Comparison of ENCODE assay signal across 20 cellular contexts in the genomic region with DNA sequence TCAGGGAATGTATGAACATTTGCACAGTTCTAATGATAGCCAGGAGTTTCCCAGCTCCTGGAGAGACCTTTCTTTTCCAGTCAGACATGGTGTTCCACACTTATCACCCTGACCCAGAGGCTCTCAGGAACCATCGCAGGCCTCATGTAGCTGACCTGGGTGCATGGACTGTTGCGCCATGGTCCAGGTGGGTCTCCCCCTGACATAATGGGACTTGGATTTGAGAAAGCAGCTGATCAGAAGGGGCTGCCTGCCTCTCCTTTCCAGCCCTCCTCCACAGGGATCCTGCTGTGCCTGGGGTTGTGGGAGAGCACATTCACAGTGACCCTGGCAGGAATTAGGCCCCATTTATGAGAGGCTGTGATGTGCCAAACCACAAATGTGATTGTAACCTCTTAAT.
DNase-seq lines count a peak whose midpoint lies in the region; ATAC-seq, FAIRE-seq and TF ChIP-seq lines count a peak whose summit lies in the region.
"Had no signal": no experiment of that assay in that cellular context is flagged by ENCODE, and none has a peak within 500 bp of the region (broad histone marks: within the 10 kb centered on the region; RNA-seq: fewer than 3 reads in every experiment).

No MANE protein-coding gene starts in this region.

- no peak overlapping the region for H3K9ac ChIP-seq in HepG2 (ENCODE audit: insufficient read depth, low read depth, low read length)

- no peak overlapping the region for H2AFZ ChIP-seq in HepG2 (ENCODE audit: low read length)
- H2AFZ ChIP-seq: GM23338 had no signal

- H3K27me3 ChIP-seq in HepG2 (ENCODE audit: control insufficient read depth in 1 of 2, insufficient read depth in 2 of 2, low read length in 2 of 2) (no peaks in the 10 kb centered on the region), H7 (ENCODE audit: control insufficient read depth, insufficient read depth, low read length) (no peaks in the 10 kb centered on the region)

- H3K4me3 ChIP-seq in HEK293 (ENCODE audit: low read depth, low read length) (no peak overlapping the region), coronary artery (no peak overlapping the region), HepG2 (replicated peaks in 1 of 3; ENCODE audit: insufficient read depth in 1 of 3, low read depth in 2 of 3, low read length in 3 of 3) (no peak overlapping the region), H7 (ENCODE audit: insufficient read depth, low read depth, low read length) (no peak overlapping the region)
- H3K4me3 ChIP-seq: GM12878, GM23338 had no signal

- no TSS peak for BruUV-seq in HepG2 (replicated peaks; lab: Mats Ljungman, UMichigan)

- intact Hi-C loops in HepG2 (cut with micrococcal nuclease; ENCODE audit: unreplicated experiment) = no loop called here

- TF ChIP-seq CTCF in HEK293 (tag by site-specific recombination; IDR thresholded peaks at IDR 0.05) (no peak), coronary artery (IDR thresholded peaks at IDR 0.05) (no peak), HepG2 (CRISPR knock-in tag; IDR thresholded peaks at IDR 0.05) (no peak)

- no peak for FAIRE-seq in HepG2 (lab: Jason Lieb, UNC)
- FAIRE-seq: GM12878, GM19239, H54 had no signal

- H3K27ac ChIP-seq in HEK293 (ENCODE audit: extremely low read depth, low read depth, low read length) (no peak overlapping the region), coronary artery (no peak overlapping the region), HepG2 (ENCODE audit: extremely low read length, insufficient read depth, low read length) (no peak overlapping the region)

- TF ChIP-seq RAD21 in HepG2 (CRISPR knock-in tag; IDR thresholded peaks at IDR 0.05) = no peak

- no peaks in the 10 kb centered on the region for H3K79me2 ChIP-seq in HepG2 (ENCODE audit: insufficient read depth, low read length)

- in situ Hi-C loops in HepG2 (cut with HindIII; ENCODE audit: extremely low pct_ligation_motif_present, low pct_unique_long_range_greater_than_20kb) = no loop called here

- H3K4me1 ChIP-seq in HEK293 (ENCODE audit: control insufficient read depth, insufficient read depth, low read length) = no peaks in the 10 kb centered on the region
- no peaks in the 10 kb centered on the region for H3K4me1 ChIP-seq in HepG2 (ENCODE audit: insufficient read depth, low read length)

- no peaks in the 10 kb centered on the region for H4K20me1 ChIP-seq in HepG2 (ENCODE audit: insufficient read depth, low read length)

- CTCF ChIA-PET in HEK293 (lab: Yijun Ruan, JAX) (interaction anchor here (0.8 kb wide), 1 partner anchor 14 kb away, joined by 4 read pairs; no protein-coding TSS in a partner anchor), HepG2 (lab: Yijun Ruan, JAX; ENCODE audit: low intra/inter-chr PET ratio, low total read pairs) (no interaction called here)

- H3K9me3 ChIP-seq in HEK293 (ENCODE audit: control insufficient read depth, insufficient read depth, low read depth, low read length) (no peaks in the 10 kb centered on the region), HepG2 (ENCODE audit: low read length) (no peaks in the 10 kb centered on the region)

- H3K4me2 ChIP-seq in HepG2 (ENCODE audit: low read depth, low read length) = no peak overlapping the region
- H3K4me2 ChIP-seq: GM23338 had no signal

- ATAC-seq in left lobe of liver (no peak), HG02571 (IDR thresholded peaks at IDR 0.05; ENCODE audit: unreplicated experiment) (no peak), HepG2 (no peak), esophagus mucosa (no peak)
- ATAC-seq: GM12878 had no signal

- peaks cover 0 to 13% of the 10 kb centered on the region in 2 experiments; a peak in 1 of 3 replicates for H3K36me3 ChIP-seq in HEK293 (ENCODE audit: control insufficient read depth in 2 of 2, insufficient read depth in 1 of 2, low read length in 2 of 2)
- H3K36me3 ChIP-seq in HepG2 (replicated peaks in 1 of 2; ENCODE audit: control insufficient read depth in 1 of 2, insufficient read depth in 2 of 2, low read length in 2 of 2) = peaks cover 7 to 23% of the 10 kb centered on the region in 2 experiments; a peak in 4 of 5 replicates
- H3K36me3 ChIP-seq in H7 (replicated peaks; ENCODE audit: control insufficient read depth, insufficient read depth, low read length) = no peaks in the 10 kb centered on the region

- POLR2A ChIA-PET in HEK293 (lab: Yijun Ruan, JAX) (no interaction called here), HepG2 (lab: Yijun Ruan, JAX) (no interaction called here)

- no peak for TF ChIP-seq POLR2A in HepG2 (IDR thresholded peaks at IDR 0.05; ENCODE audit: insufficient read depth in 1 of 2, low read depth in 2 of 2, low read length in 2 of 2)

- TF ChIP-seq EP300 in HepG2 (IDR thresholded peaks at IDR 0.05; ENCODE audit: low read depth in 2 of 2, low read length in 2 of 2) (no peak), HepG2 (CRISPR knock-in tag; IDR thresholded peaks at IDR 0.05; ENCODE audit: borderline replicate concordance) (no peak)

- DNase-seq in EH (ENCODE audit: low read depth) (peak; percentile 6), coronary artery (ENCODE audit: low spot score) (peak; percentile 55), left lobe of liver (ENCODE audit: low spot score) (peak; percentile 16), HepG2 (ENCODE audit: low spot score) (no peak), H7 (no peak)
- DNase-seq: C1 segment of cervical spinal cord; CD4-positive, alpha-beta memory T cell; COR-L47; DMS153; DND-41; EL; GDM1; HCEC 1CT had no signal

- WGBS in HepG2 (ENCODE audit: low lambda C conversion rate) = 100% methylated on average over 2 of the region's 2 CpGs

TF ChIP-seq in HEK293, 187 proteins besides CTCF, POLR2A, EP300 and RAD21:
- 0 out of 2 replicates have a peak, but pooled peaks have one; percentile 9 for TF ChIP-seq ZIC2 (tag by site-specific recombination; IDR thresholded peaks at IDR 0.05)
- TF ChIP-seq ZNF354C (tag by site-specific recombination; IDR thresholded peaks at IDR 0.05; ENCODE audit: borderline replicate concordance, low read depth) = no peak
- no peak for TF ChIP-seq ZBTB20 (tag by site-specific recombination; IDR thresholded peaks at IDR 0.05)

TF ChIP-seq in HepG2, 621 proteins besides CTCF, POLR2A, EP300 and RAD21:
- TF ChIP-seq ZSCAN31 (CRISPR knock-in tag; IDR thresholded peaks at IDR 0.05; ENCODE audit: low read depth) = no peak
- no peak for TF ChIP-seq ZNF451 (CRISPR knock-in tag; IDR thresholded peaks at IDR 0.05)
- no peak for TF ChIP-seq RFXAP (CRISPR knock-in tag; IDR thresholded peaks at IDR 0.05; ENCODE audit: borderline replicate concordance)
- TF ChIP-seq, protein P1, sequence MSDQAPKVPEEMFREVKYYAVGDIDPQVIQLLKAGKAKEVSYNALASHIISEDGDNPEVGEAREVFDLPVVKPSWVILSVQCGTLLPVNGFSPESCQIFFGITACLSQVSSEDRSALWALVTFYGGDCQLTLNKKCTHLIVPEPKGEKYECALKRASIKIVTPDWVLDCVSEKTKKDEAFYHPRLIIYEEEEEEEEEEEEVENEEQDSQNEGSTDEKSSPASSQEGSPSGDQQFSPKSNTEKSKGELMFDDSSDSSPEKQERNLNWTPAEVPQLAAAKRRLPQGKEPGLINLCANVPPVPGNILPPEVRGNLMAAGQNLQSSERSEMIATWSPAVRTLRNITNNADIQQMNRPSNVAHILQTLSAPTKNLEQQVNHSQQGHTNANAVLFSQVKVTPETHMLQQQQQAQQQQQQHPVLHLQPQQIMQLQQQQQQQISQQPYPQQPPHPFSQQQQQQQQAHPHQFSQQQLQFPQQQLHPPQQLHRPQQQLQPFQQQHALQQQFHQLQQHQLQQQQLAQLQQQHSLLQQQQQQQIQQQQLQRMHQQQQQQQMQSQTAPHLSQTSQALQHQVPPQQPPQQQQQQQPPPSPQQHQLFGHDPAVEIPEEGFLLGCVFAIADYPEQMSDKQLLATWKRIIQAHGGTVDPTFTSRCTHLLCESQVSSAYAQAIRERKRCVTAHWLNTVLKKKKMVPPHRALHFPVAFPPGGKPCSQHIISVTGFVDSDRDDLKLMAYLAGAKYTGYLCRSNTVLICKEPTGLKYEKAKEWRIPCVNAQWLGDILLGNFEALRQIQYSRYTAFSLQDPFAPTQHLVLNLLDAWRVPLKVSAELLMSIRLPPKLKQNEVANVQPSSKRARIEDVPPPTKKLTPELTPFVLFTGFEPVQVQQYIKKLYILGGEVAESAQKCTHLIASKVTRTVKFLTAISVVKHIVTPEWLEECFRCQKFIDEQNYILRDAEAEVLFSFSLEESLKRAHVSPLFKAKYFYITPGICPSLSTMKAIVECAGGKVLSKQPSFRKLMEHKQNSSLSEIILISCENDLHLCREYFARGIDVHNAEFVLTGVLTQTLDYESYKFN (CRISPR knock-in tag; conservative IDR thresholded peaks at IDR 0.05) = no peak
- TF ChIP-seq NFE2L2 (IDR thresholded peaks at IDR 0.05; ENCODE audit: low read length) = no peak
- TF ChIP-seq, protein P2, sequence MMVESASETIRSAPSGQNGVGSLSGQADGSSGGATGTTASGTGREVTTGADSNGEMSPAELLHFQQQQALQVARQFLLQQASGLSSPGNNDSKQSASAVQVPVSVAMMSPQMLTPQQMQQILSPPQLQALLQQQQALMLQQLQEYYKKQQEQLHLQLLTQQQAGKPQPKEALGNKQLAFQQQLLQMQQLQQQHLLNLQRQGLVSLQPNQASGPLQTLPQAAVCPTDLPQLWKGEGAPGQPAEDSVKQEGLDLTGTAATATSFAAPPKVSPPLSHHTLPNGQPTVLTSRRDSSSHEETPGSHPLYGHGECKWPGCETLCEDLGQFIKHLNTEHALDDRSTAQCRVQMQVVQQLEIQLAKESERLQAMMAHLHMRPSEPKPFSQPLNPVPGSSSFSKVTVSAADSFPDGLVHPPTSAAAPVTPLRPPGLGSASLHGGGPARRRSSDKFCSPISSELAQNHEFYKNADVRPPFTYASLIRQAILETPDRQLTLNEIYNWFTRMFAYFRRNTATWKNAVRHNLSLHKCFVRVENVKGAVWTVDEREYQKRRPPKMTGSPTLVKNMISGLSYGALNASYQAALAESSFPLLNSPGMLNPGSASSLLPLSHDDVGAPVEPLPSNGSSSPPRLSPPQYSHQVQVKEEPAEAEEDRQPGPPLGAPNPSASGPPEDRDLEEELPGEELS (CRISPR knock-in tag; IDR thresholded peaks at IDR 0.05) = no peak
- TF ChIP-seq ZNF24 (IDR thresholded peaks at IDR 0.05) = no peak
- no peak for TF ChIP-seq MIER2 (CRISPR knock-in tag; IDR thresholded peaks at IDR 0.05)
- TF ChIP-seq SAFB2 (CRISPR knock-in tag; IDR thresholded peaks at IDR 0.05; ENCODE audit: borderline replicate concordance, low read depth) = no peak

Comparison
In these comparisons a context has a peak if more than half of its experiments do, and no peak if none do; other contexts are left out.
1. DNase-seq: peak in EH (single experiment), coronary artery (single experiment) and left lobe of liver (single experiment); none in HepG2 (single experiment) and H7 (single experiment).